8 cellular contexts compared by ENCODE assay signal in genomic region chr12:9651265-9651729, GRCh38. TPM values are rescaled to one million over a fixed set of nuclear protein-coding genes. Genes with fewer than 3 reads are reported as not detected.
DNase-seq lines count a peak whose midpoint lies in the region; ATAC-seq and TF ChIP-seq lines count a peak whose summit lies in the region.

No MANE protein-coding gene starts in this region.

- TF ChIP-seq POLR2A in GM18951 (IDR thresholded peaks at IDR 0.05; ENCODE audit: extremely low read depth, insufficient read depth, insufficient read length): peak; percentile 40

- H3K36me3 ChIP-seq in SK-N-MC (ENCODE audit: insufficient read depth, low read length): peaks cover 26% of the 10 kb centered on the region
- H3K36me3 ChIP-seq in skeletal muscle satellite cell (ENCODE audit: insufficient read depth, low read length): peaks cover 15% of the 10 kb centered on the region

- ATAC-seq in GM19035 (IDR thresholded peaks at IDR 0.05; ENCODE audit: unreplicated experiment) (no peak), HG03139 (IDR thresholded peaks at IDR 0.05; ENCODE audit: unreplicated experiment) (no peak), HG02884 (IDR thresholded peaks at IDR 0.05; ENCODE audit: unreplicated experiment) (no peak)

- H3K27ac ChIP-seq in SK-N-MC: peak overlapping the region; percentile 96

- H3K9me3 ChIP-seq in SK-N-MC (ENCODE audit: low read depth, low read length): no peaks in the 10 kb centered on the region
- peaks cover 2% of the 10 kb centered on the region for H3K9me3 ChIP-seq in skeletal muscle satellite cell (replicated peaks; ENCODE audit: low read length)

- in situ Hi-C loops in GM18951 (cut with MboI; ENCODE audit: low sequenced_read_pairs, unreplicated experiment): no loop called here

- H3K9ac ChIP-seq in SK-N-MC (ENCODE audit: insufficient read length): peak overlapping the region; percentile 8
- peak overlapping the region; percentile 93 for H3K9ac ChIP-seq in skeletal muscle satellite cell (ENCODE audit: low read depth, low read length)

- H3K27me3 ChIP-seq in skeletal muscle satellite cell (ENCODE audit: control insufficient read depth, insufficient read depth, low read length): no peaks in the 10 kb centered on the region

- H3K4me3 ChIP-seq in SK-N-MC (peak overlapping the region; percentile 91), skeletal muscle satellite cell (ENCODE audit: low read length) (no peak overlapping the region)

- peak overlapping the region; percentile 87 for H3K4me2 ChIP-seq in skeletal muscle satellite cell (ENCODE audit: low read length)

- H3K4me1 ChIP-seq in skeletal muscle satellite cell (ENCODE audit: control insufficient read depth, insufficient read depth, low read length): peaks cover 32% of the 10 kb centered on the region

- DNase-seq in SK-N-MC (ENCODE audit: low read depth, low spot score): no peak
- peak; percentile 67 for DNase-seq in dermis blood vessel endothelial cell
- DNase-seq in DMS114 treated with DMSO at 0.1 percent for 48 hours (lab: John Stamatoyannopoulos, UW; ENCODE audit: unreplicated experiment): no peak

RNA-seq across cellular contexts. Expression of gene CLEC2D, which starts 18.2 kb away (rescaled TPM):
- 1.2 and 2.4 TPM in 2 replicates for total RNA-seq in dermis blood vessel endothelial cell
- total RNA-seq in skeletal muscle satellite cell (2012; rRNA removed): 1.3 TPM in 2 replicates

RNA-seq across cellular contexts. Expression of gene KLRB1, which starts 43.6 kb away (rescaled TPM):
- total RNA-seq in dermis blood vessel endothelial cell: not detected in 2 replicates
- not detected in 2 replicates for total RNA-seq in skeletal muscle satellite cell (2012; rRNA removed)
